ENCODE assay signal across 8 cellular contexts in the genomic region with DNA sequence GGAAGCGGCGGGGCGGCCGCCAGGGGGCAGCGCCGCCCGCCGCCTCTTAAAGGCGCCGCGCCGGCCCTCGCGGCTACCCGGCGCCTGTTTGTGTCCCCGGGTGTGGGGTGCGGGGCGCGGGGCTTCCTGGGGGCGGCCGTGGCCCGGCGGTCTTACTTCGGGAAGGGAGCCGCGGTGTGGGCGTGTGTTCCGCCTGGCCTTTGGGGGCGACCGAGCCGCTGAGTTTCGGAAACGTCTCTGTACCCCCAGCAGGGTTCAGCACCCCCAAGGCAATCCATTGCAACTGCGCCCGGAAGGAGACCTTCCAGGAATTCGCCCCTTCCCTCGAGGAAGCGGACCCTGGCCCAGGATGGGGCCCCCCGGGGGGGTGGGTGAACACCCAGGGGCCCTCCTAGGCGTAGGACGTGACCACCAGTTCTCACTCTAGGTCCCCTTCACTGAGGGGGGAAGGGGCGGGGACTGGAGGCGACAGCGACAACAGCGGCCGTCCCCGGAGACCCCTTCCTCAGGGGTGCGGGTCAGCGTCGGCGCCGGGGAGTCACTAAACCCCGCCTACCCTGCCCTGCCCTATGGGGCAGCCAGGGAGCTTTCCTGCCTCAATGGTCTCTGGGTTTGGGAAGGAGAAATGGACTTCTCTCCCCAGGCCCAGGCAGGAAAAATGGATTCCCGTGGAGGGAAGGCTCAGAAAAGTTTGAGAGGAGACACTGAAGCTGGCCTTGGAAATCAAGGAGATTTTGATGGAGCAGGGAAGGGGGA. TPM values are rescaled to one million over a fixed set of nuclear protein-coding genes. Genes with fewer than 3 reads are reported as not detected.
DNase-seq lines count a peak whose midpoint lies in the region; ATAC-seq and TF ChIP-seq lines count a peak whose summit lies in the region.

ITPK1 (minus strand) TSS at position 6 of the 756 bp plus-strand sequence. CDS start 762 bp downstream, outside the sequence.

- ATAC-seq in GM21786 (IDR thresholded peaks at IDR 0.05; ENCODE audit: unreplicated experiment), result peak; percentile 49
- peak; percentile 61 for ATAC-seq in left lobe of liver

- no peaks in the 10 kb centered on the region for H3K36me3 ChIP-seq in KOPT-K1 (ENCODE audit: insufficient read depth, low read length)

- H3K9me3 ChIP-seq in KOPT-K1 (ENCODE audit: insufficient read depth, low read length, poor library complexity, severe bottlenecking), result no peaks in the 10 kb centered on the region

- H3K27ac ChIP-seq in KOPT-K1 (ENCODE audit: low read depth, low read length, poor library complexity, severe bottlenecking) (peak within 1 kb of the TSS; percentile 84), cingulate gyrus (ENCODE audit: low read depth, low read length) (peak within 1 kb of the TSS; percentile 93)

- TF ChIP-seq CTCF in GM12872 (IDR thresholded peaks at IDR 0.05; ENCODE audit: insufficient read depth, low read depth, low read length), result peak; percentile 34; the same call in 1 of the 3 replicates

- peak in 3 of 4 experiments; percentile 25 to 51 (median 44) for DNase-seq in activated CD4-positive, CD25-positive, alpha-beta regulatory T cell (lab: John Stamatoyannopoulos, UW)
- DNase-seq in left lobe of liver (ENCODE audit: low spot score) (peak; percentile 64), NCI-H774 (lab: John Stamatoyannopoulos, UW) (no peak)
- peak; percentile 63 to 66 for DNase-seq in stimulated activated CD4-positive, alpha-beta T cell treated with anti-CD3 and anti-CD28 coated beads, Interleukin-2, amount 100 ng/mL, for 24 hours

RNA-seq across cellular contexts. Expression of gene ITPK1, which starts in this region (rescaled TPM):
- total RNA-seq in left lobe of liver, result 61.3 TPM
